ENCODE assay signal across 8 cellular contexts in genomic region chr2:88765154-88765948, GRCh38.
A peak's percentile ranks its signal among the peaks of the same experiment; 100 is the strongest.
DNase-seq lines count a peak whose midpoint lies in the region; ATAC-seq, FAIRE-seq and TF ChIP-seq lines count a peak whose summit lies in the region.

No MANE protein-coding gene starts in this region.

- H3K4me1 ChIP-seq in RWPE2 (ENCODE audit: insufficient read depth, poor library complexity, severe bottlenecking) (no peaks in the 10 kb centered on the region), ovary (ENCODE audit: insufficient read depth) (peaks cover 1% of the 10 kb centered on the region)

- no peak overlapping the region for H3K27ac ChIP-seq in RWPE2 (ENCODE audit: poor library complexity, severe bottlenecking)
- no peak overlapping the region for H3K27ac ChIP-seq in ovary

- ATAC-seq in HG02759 (IDR thresholded peaks at IDR 0.05; ENCODE audit: unreplicated experiment): peak; percentile 81
- peak; percentile 77 for ATAC-seq in RWPE2 (ENCODE audit: low read depth)
- ATAC-seq in stimulated activated naive CD8-positive, alpha-beta T cell treated with anti-CD3 and anti-CD28 coated beads, Interleukin-15, Interleukin-2, amounts not matched to agents 100 U/mL and 50 U/mL, for 24 hours: peak; percentile 69

- WGBS in ovary, 3 donors: 1 to 2% (median 1%) methylated on average over 54 to 81 of the region's 81 CpGs

- H3K4me3 ChIP-seq in RWPE2 (ENCODE audit: severe bottlenecking) (no peak overlapping the region), bronchial epithelial cell (ENCODE audit: low read depth, low read length) (no peak overlapping the region), ovary (no peak overlapping the region)

- intact Hi-C loops in ovary (cut with DNase I): no loop called here

- no peak for TF ChIP-seq EP300 in ovary (IDR thresholded peaks at IDR 0.05)

- TF ChIP-seq CTCF in RWPE2 (IDR thresholded peaks at IDR 0.05; ENCODE audit: poor library complexity, severe bottlenecking) (no peak), bronchial epithelial cell (IDR thresholded peaks at IDR 0.05; ENCODE audit: insufficient read depth, low read length, severe bottlenecking) (no peak), ovary (IDR thresholded peaks at IDR 0.05) (no peak)

- TF ChIP-seq POLR2A in ovary (IDR thresholded peaks at IDR 0.05): no peak

- H3K9me3 ChIP-seq in RWPE2 (ENCODE audit: severe bottlenecking) (no peaks in the 10 kb centered on the region), ovary (no peaks in the 10 kb centered on the region)

- DNase-seq in COR-L47 (lab: John Stamatoyannopoulos, UW) (peak; percentile 22), RWPE2 (ENCODE audit: low spot score) (no peak), bronchial epithelial cell (ENCODE audit: low read depth) (peak; percentile 49), lung microvascular endothelial cell (ENCODE audit: low read depth in 2 of 2) (peak; percentile 44 to 77), SKM-1 treated with dmso at 0.1 percent for 144 hours (lab: John Stamatoyannopoulos, UW; ENCODE audit: unreplicated experiment) (no peak), ovary (no peak)
- peak; percentile 57 for DNase-seq in stimulated activated naive CD8-positive, alpha-beta T cell treated with anti-CD3 and anti-CD28 coated beads, Interleukin-15, Interleukin-2, amounts not matched to agents 100 U/mL and 50 U/mL, for 24 hours

- FAIRE-seq in bronchial epithelial cell (lab: Jason Lieb, UNC): no peak

- H3K36me3 ChIP-seq in RWPE2 (ENCODE audit: low read depth) (no peaks in the 10 kb centered on the region), bronchial epithelial cell (ENCODE audit: control insufficient read depth, insufficient read depth, low read length) (no peaks in the 10 kb centered on the region), ovary (no peaks in the 10 kb centered on the region)

- H3K27me3 ChIP-seq in RWPE2 (ENCODE audit: insufficient read depth, poor library complexity, severe bottlenecking) (peaks cover 25% of the 10 kb centered on the region), bronchial epithelial cell (ENCODE audit: control insufficient read depth, insufficient read depth, low read length) (peaks cover 5% of the 10 kb centered on the region), ovary (no peaks in the 10 kb centered on the region)

Comparison
In these comparisons a context has a peak if more than half of its experiments do, and no peak if none do; other contexts are left out.
1. DNase-seq: peak in COR-L47 (single experiment), bronchial epithelial cell (single experiment), lung microvascular endothelial cell (2 of 2) and stimulated activated naive CD8-positive, alpha-beta T cell treated with anti-CD3 and anti-CD28 coated beads, Interleukin-15, Interleukin-2, amounts not matched to agents 100 U/mL and 50 U/mL, for 24 hours (single experiment); none in RWPE2 (single experiment), SKM-1 treated with dmso at 0.1 percent for 144 hours (single experiment) and ovary (0 of 5).
2. Peak in every context shown above with its lines, with median percentiles within 50 percentile points of each other: ATAC-seq.